Comparison of ENCODE assay signal across 8 cellular contexts in the genomic region with DNA sequence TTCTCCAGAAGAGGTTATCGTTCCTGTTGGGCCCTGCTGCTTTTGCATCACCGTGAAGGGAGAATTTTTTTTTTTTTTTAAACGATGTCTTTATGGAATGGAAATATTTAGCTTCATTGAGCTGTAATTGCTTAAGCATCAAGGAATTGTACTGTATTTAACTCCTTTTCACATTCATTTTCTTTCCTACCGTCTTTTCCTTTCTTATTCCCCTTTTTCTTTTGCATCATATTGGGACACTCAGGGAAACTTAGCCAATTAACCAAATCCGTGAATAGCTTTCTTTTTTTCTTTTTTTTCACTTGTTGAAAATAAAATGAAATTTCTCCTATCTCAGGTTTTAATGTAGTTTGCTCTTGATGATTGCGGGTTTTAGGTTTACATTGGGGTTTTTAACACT. TPM values are rescaled to one million over a fixed set of nuclear protein-coding genes. Genes with fewer than 3 reads are reported as not detected.
DNase-seq lines count a peak whose midpoint lies in the region; ATAC-seq and TF ChIP-seq lines count a peak whose summit lies in the region.

No MANE protein-coding gene starts in this region.

- peaks cover 61% of the 10 kb centered on the region for H3K79me2 ChIP-seq in GM23338 (replicated peaks; ENCODE audit: insufficient read depth)

- peaks cover 48% of the 10 kb centered on the region for H3K4me1 ChIP-seq in GM23338 (ENCODE audit: insufficient read depth)
- H3K4me1 ChIP-seq in skeletal muscle satellite cell (ENCODE audit: control insufficient read depth, insufficient read depth, low read length) = peaks cover 24% of the 10 kb centered on the region

- H3F3A ChIP-seq in GM23338 (replicated peaks; ENCODE audit: low read depth) = no peaks in the 10 kb centered on the region

- H3K4me1 Mint-ChIP-seq in GM23338 = peaks cover 49% of the 10 kb centered on the region

- H3K27ac ChIP-seq in GM23338 (ENCODE audit: low read depth) (peak overlapping the region; percentile 75), WERI-Rb-1 (no peak overlapping the region)

- H3K4me3 ChIP-seq in GM23338 (peak overlapping the region; percentile 91), WERI-Rb-1 (ENCODE audit: low read depth, low read length) (peak overlapping the region; percentile 98), fibroblast of villous mesenchyme (ENCODE audit: low read depth, low read length) (peak overlapping the region; percentile 95), skeletal muscle satellite cell (ENCODE audit: low read length) (peak overlapping the region; percentile 99)

- peak overlapping the region; percentile 88 for H3K27ac Mint-ChIP-seq in GM23338

- peak overlapping the region; percentile 76 for H3K4me2 ChIP-seq in GM23338
- H3K4me2 ChIP-seq in skeletal muscle satellite cell (ENCODE audit: low read length) = peak overlapping the region; percentile 86

- H3K36me3 Mint-ChIP-seq in GM23338 (ENCODE audit: low read depth) = peaks cover 41% of the 10 kb centered on the region

- H4K20me1 ChIP-seq in GM23338 (replicated peaks; ENCODE audit: insufficient read depth) = peaks cover 35% of the 10 kb centered on the region

- H3K27me3 ChIP-seq in GM23338 (ENCODE audit: insufficient read depth) (no peaks in the 10 kb centered on the region), WERI-Rb-1 (ENCODE audit: insufficient read depth, low read depth, severe bottlenecking) (no peaks in the 10 kb centered on the region), skeletal muscle satellite cell (ENCODE audit: control insufficient read depth, insufficient read depth, low read length) (no peaks in the 10 kb centered on the region)

- peak overlapping the region; percentile 95 for H3K9ac ChIP-seq in skeletal muscle satellite cell (ENCODE audit: low read depth, low read length)

- ATAC-seq in GM23338 = no peak
- ATAC-seq in HG02981 (IDR thresholded peaks at IDR 0.05; ENCODE audit: unreplicated experiment) = no peak

- H3K4me3 Mint-ChIP-seq in GM23338 = peak overlapping the region; percentile 97

- H2AFZ ChIP-seq in GM23338 = no peak overlapping the region

- TF ChIP-seq CTCF in GM23338 (conservative IDR thresholded peaks at IDR 0.05; ENCODE audit: low read depth in 2 of 2) (no peak), WERI-Rb-1 (IDR thresholded peaks at IDR 0.05; ENCODE audit: low read depth, low read length) (no peak), fibroblast of villous mesenchyme (IDR thresholded peaks at IDR 0.05; ENCODE audit: insufficient read depth, low read depth, low read length) (no peak)

- no peaks in the 10 kb centered on the region for H3K9me2 ChIP-seq in GM23338 (ENCODE audit: insufficient read depth)

- H3K9me3 ChIP-seq in WERI-Rb-1 (ENCODE audit: severe bottlenecking) (no peaks in the 10 kb centered on the region), skeletal muscle satellite cell (replicated peaks; ENCODE audit: low read length) (no peaks in the 10 kb centered on the region)

- no peak for DNase-seq in GM23338 (ENCODE audit: low spot score)
- no peak for DNase-seq in WERI-Rb-1
- DNase-seq in fibroblast of villous mesenchyme (ENCODE audit: low read depth) = no peak
- no peak for DNase-seq in stimulated activated CD4-positive, alpha-beta T cell treated with anti-CD3 and anti-CD28 coated beads, Interleukin-2, amount 100 ng/mL, for 24 hours
- DNase-seq in DMS 273 treated with DMSO at 0.1 percent for 48 hours (lab: John Stamatoyannopoulos, UW) = no peak
- DNase-seq in GM03348 (ENCODE audit: low spot score) = no peak

- peaks cover 3% of the 10 kb centered on the region for H3K27me3 Mint-ChIP-seq in GM23338 (ENCODE audit: insufficient read depth, low read depth, poor library complexity)

- no peaks in the 10 kb centered on the region for H3K9me3 Mint-ChIP-seq in GM23338

- peaks cover 15% of the 10 kb centered on the region; the same call in 1 of the 2 replicates for H3K36me3 ChIP-seq in GM23338 (ENCODE audit: insufficient read depth)
- peaks cover 40% of the 10 kb centered on the region for H3K36me3 ChIP-seq in WERI-Rb-1
- H3K36me3 ChIP-seq in skeletal muscle satellite cell (ENCODE audit: insufficient read depth, low read length) = peaks cover 18% of the 10 kb centered on the region

TF ChIP-seq in GM23338, 12 proteins besides CTCF, POLR2A, EP300 and RAD21:
- TF ChIP-seq ZNF462 (CRISPR knock-in tag; IDR thresholded peaks at IDR 0.05) = no peak
- peak; percentile 96 for TF ChIP-seq NANOG (IDR thresholded peaks at IDR 0.05; ENCODE audit: borderline replicate concordance)
- TF ChIP-seq, protein P1, sequence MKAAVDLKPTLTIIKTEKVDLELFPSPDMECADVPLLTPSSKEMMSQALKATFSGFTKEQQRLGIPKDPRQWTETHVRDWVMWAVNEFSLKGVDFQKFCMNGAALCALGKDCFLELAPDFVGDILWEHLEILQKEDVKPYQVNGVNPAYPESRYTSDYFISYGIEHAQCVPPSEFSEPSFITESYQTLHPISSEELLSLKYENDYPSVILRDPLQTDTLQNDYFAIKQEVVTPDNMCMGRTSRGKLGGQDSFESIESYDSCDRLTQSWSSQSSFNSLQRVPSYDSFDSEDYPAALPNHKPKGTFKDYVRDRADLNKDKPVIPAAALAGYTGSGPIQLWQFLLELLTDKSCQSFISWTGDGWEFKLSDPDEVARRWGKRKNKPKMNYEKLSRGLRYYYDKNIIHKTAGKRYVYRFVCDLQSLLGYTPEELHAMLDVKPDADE (IDR thresholded peaks at IDR 0.05) = no peak

RNA-seq across cellular contexts. Expression of gene TNRC6A, which starts 1.5 kb away (rescaled TPM):
- 62.1 and 93.1 TPM in 2 replicates for total RNA-seq in GM23338 (2014; rRNA removed; shearing (Covaris generic))
- polyA plus RNA-seq in GM23338 (2016; fragmentation: Nextera tagmentation; extraction: Ambion mirVana) = 124 and 126 TPM in 2 replicates
- total RNA-seq in fibroblast of villous mesenchyme = 48.0 and 66.9 TPM in 2 replicates
- total RNA-seq in skeletal muscle satellite cell (2012; rRNA removed) = 23.6 and 28.2 TPM in 2 replicates
